In genomic region chr9:93236541-93237206, GRCh38 we compare ENCODE assay signal across 19 cellular contexts. TPM values are rescaled to one million over a fixed set of nuclear protein-coding genes. Genes with fewer than 3 reads are reported as not detected.
DNase-seq lines count a peak whose midpoint lies in the region; ATAC-seq and TF ChIP-seq lines count a peak whose summit lies in the region.
"Had no signal": no experiment of that assay in that cellular context is flagged by ENCODE, and none has a peak within 500 bp of the region (broad histone marks: within the 10 kb centered on the region; RNA-seq: fewer than 3 reads in every experiment).

No MANE protein-coding gene starts in this region.

- TF ChIP-seq CTCF in Caco-2 (IDR thresholded peaks at IDR 0.05; ENCODE audit: insufficient read depth in 1 of 2, low read depth in 1 of 2, low read length in 1 of 2, severe bottlenecking in 1 of 2, unreplicated experiment in 1 of 2) (no peak), nephron (IDR thresholded peaks at IDR 0.05; ENCODE audit: unreplicated experiment in 3 of 3) (no peak)

- H3K4me3 Mint-ChIP-seq in Caco-2 (ENCODE audit: unreplicated experiment), result no peak overlapping the region
- peak overlapping the region; percentile 44 to 67 for H3K4me3 Mint-ChIP-seq in effector memory CD8-positive, alpha-beta T cell
- H3K4me3 Mint-ChIP-seq in nephron, result no peak overlapping the region
- H3K4me3 Mint-ChIP-seq: B cell had no signal

- H3K36me3 ChIP-seq in Caco-2 (ENCODE audit: control insufficient read depth, insufficient read depth, low read length), result no peaks in the 10 kb centered on the region

- CTCF ChIA-PET in Caco-2 (lab: Charles Lee), result no interaction called here

- ATAC-seq in effector memory CD8-positive, alpha-beta T cell (replicated peaks), result peak; percentile 92
- ATAC-seq in HG03439 (IDR thresholded peaks at IDR 0.05; ENCODE audit: unreplicated experiment), result no peak
- ATAC-seq: PC-3 had no signal

- H3K27me3 Mint-ChIP-seq in Caco-2 (ENCODE audit: insufficient read depth, unreplicated experiment) (no peaks in the 10 kb centered on the region), nephron (ENCODE audit: low read depth) (no peaks in the 10 kb centered on the region)
- H3K27me3 Mint-ChIP-seq in effector memory CD8-positive, alpha-beta T cell, result peaks cover 16 to 45% of the 10 kb centered on the region in 2 donors

- no peaks in the 10 kb centered on the region for H3K4me1 ChIP-seq in Caco-2

- H3K9me3 Mint-ChIP-seq in Caco-2 (ENCODE audit: unreplicated experiment) (no peaks in the 10 kb centered on the region), nephron (no peaks in the 10 kb centered on the region)
- H3K9me3 Mint-ChIP-seq in effector memory CD8-positive, alpha-beta T cell, result peaks cover 0 to 5% of the 10 kb centered on the region in 2 donors

- H3K27me3 ChIP-seq in Caco-2 (replicated peaks; ENCODE audit: control insufficient read depth, insufficient read depth, low read length), result no peaks in the 10 kb centered on the region

- H3K36me3 Mint-ChIP-seq in Caco-2 (ENCODE audit: insufficient read depth, unreplicated experiment) (peaks cover 22% of the 10 kb centered on the region), nephron (ENCODE audit: low read depth) (no peaks in the 10 kb centered on the region)
- H3K36me3 Mint-ChIP-seq in effector memory CD8-positive, alpha-beta T cell (ENCODE audit: insufficient read depth), result peaks cover 4% of the 10 kb centered on the region

- H3K4me1 Mint-ChIP-seq in Caco-2 (ENCODE audit: low read depth, unreplicated experiment), result no peaks in the 10 kb centered on the region
- peaks cover 31 to 32% of the 10 kb centered on the region in 2 donors for H3K4me1 Mint-ChIP-seq in effector memory CD8-positive, alpha-beta T cell (ENCODE audit: low read depth in 2 of 2)
- peaks cover 36% of the 10 kb centered on the region for H3K4me1 Mint-ChIP-seq in nephron
- H3K4me1 Mint-ChIP-seq: B cell had no signal

- POLR2A ChIA-PET in Caco-2 (lab: Charles Lee), result no interaction called here

- DNase-seq in activated gamma-delta T cell treated with Interleukin-2 at 50 U/mL for 16 hours (peak; percentile 17), activated gamma-delta T cell (lab: John Stamatoyannopoulos, UW) (no peak), Caco-2 (no peak), kidney glomerular epithelial cell (lab: John Stamatoyannopoulos, UW) (no peak), DMS153 treated with DMSO at 0.1 percent for 48 hours (lab: John Stamatoyannopoulos, UW; ENCODE audit: unreplicated experiment) (no peak)
- DNase-seq in effector memory CD8-positive, alpha-beta T cell, result peak; percentile 29 to 37 (median 34)
- DNase-seq: Calu3, DMS53, Karpas-422, NCI-H1417 treated with DMSO at 0.1 percent for 48 hours, NCI-H187 treated with DMSO at 0.1 percent for 48 hours, NCI-H2227 treated with DMSO at 0.1 percent for 48 hours, NCI-H510A treated with DMSO at 0.1 percent for 48 hours, NCI-H774, PC-3 had no signal

- no peak overlapping the region for H3K4me3 ChIP-seq in Caco-2 (ENCODE audit: low read depth, low read length)

- H3K27ac Mint-ChIP-seq in Caco-2 (ENCODE audit: unreplicated experiment) (peak overlapping the region; percentile 45), nephron (peak overlapping the region; percentile 15 to 84 (median 37))
- peak overlapping the region; percentile 44 to 53 for H3K27ac Mint-ChIP-seq in effector memory CD8-positive, alpha-beta T cell
- H3K27ac Mint-ChIP-seq: B cell had no signal

- no TSS peak for BruUV-seq in Caco-2 (replicated peaks; lab: Mats Ljungman, UMichigan)

- intact Hi-C loops in Caco-2 (cut with micrococcal nuclease; ENCODE audit: unreplicated experiment), result no loop called here

- no peaks in the 10 kb centered on the region for H3K9me3 ChIP-seq in Caco-2

RNA-seq across cellular contexts. Expression of gene WNK2, which starts 52.7 kb away (rescaled TPM):
- total RNA-seq in Caco-2 (2022), result 21.7 and 23.4 TPM in 2 replicates
- total RNA-seq: A172, B cell had no signal

Comparison
In these comparisons a context has a peak if more than half of its experiments do, and no peak if none do; other contexts are left out.
1. DNase-seq: peak in activated gamma-delta T cell treated with Interleukin-2 at 50 U/mL for 16 hours (single experiment) and effector memory CD8-positive, alpha-beta T cell (3 of 3); none in activated gamma-delta T cell (single experiment), Caco-2 (0 of 2), kidney glomerular epithelial cell (single experiment) and DMS153 treated with DMSO at 0.1 percent for 48 hours (single experiment).
2. H3K4me3 Mint-ChIP-seq: peak in effector memory CD8-positive, alpha-beta T cell (2 of 2); none in Caco-2 (single experiment) and nephron (0 of 3).
3. Peak in every context shown above with its lines, with median percentiles within 50 percentile points of each other: H3K27ac Mint-ChIP-seq.